In the genomic region with DNA sequence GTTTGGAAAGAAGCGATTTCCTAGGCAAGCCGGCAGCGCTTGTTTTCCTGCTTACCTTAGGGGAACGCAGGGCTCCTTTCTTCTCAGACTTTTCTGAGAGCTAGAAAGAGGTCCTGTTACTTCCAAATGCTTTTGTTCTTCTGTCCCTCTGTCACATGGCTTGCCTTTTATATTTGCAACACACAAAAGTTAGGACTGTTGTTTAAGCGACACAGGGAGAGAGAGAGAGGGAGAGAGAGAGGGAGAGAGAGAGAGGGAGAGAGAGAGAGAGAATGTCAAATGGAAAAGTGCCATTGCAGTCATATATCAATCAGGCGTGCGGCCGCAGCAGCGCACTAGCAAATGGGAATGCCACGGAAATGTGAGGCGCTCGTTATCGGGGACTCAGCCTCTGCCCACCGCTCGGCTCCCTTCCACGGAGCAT, we compare ENCODE assay signal across 9 cellular contexts. TPM values are rescaled to one million over a fixed set of nuclear protein-coding genes. Genes with fewer than 3 reads are reported as not detected.
DNase-seq lines count a peak whose midpoint lies in the region; ATAC-seq and TF ChIP-seq lines count a peak whose summit lies in the region.
"Had no signal": no experiment of that assay in that cellular context is flagged by ENCODE, and none has a peak within 500 bp of the region (broad histone marks: within the 10 kb centered on the region; RNA-seq: fewer than 3 reads in every experiment).

A gene with protein sequence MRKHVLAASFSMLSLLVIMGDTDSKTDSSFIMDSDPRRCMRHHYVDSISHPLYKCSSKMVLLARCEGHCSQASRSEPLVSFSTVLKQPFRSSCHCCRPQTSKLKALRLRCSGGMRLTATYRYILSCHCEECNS (minus strand): TSS at position 142 of the 424 bp plus-strand sequence. CDS start 14,745 bp downstream, outside the sequence.

- DNase-seq in T-helper 2 cell treated with Interferon-gamma antibody and Interleukin-4, amounts not matched to agents 5 μg/mL and 100 μg/mL, for 36 hours (ENCODE audit: low spot score), result no peak
- DNase-seq in T-helper 2 cell (no peak), mammary epithelial cell (no peak), left lobe of liver (ENCODE audit: low spot score) (no peak), superior temporal gyrus (ENCODE audit: extremely low spot score) (peak; percentile 67), NCI-H1105 (lab: John Stamatoyannopoulos, UW) (no peak), OCI-M2 (lab: John Stamatoyannopoulos, UW; ENCODE audit: unreplicated experiment) (no peak)
- DNase-seq in stimulated activated naive CD4-positive, alpha-beta T cell treated with Interleukin-2 at 50 U/mL for 16 hours (lab: John Stamatoyannopoulos, UW), result no peak

- ATAC-seq in left lobe of liver, result peak; percentile 16

- in situ Hi-C loops in mammary epithelial cell (cut with MboI; ENCODE audit: low sequenced_read_pairs in 2 of 2), result loop anchor here in 1 of 2 donors (25.0 kb wide), 1 partner anchor 1214 kb away; no protein-coding TSS in a partner anchor

- intact Hi-C loops in mammary epithelial cell (cut with micrococcal nuclease), result loop anchor here (5.0 kb wide), 1 partner anchor 39 kb away; no protein-coding TSS in a partner anchor

- H3K4me1 Mint-ChIP-seq in T-helper 2 cell treated with Interferon-gamma antibody and Interleukin-4, amounts not matched to agents 5 μg/mL and 100 μg/mL, for 36 hours (ENCODE audit: low read depth), result peaks cover 4% of the 10 kb centered on the region

- peak within 1 kb of the TSS; percentile 61 for H3K4me2 ChIP-seq in mammary epithelial cell (ENCODE audit: insufficient read depth, low read depth, low read length)
- H3K4me2 ChIP-seq: BLaER1 treated with 17β-estradiol and CSF1 and Interleukin-3, amounts not matched to agents 10 nM and 100 nM had no signal

- H3K4me3 ChIP-seq in mammary epithelial cell (replicated peaks in 1 of 3; ENCODE audit: insufficient read depth in 1 of 3, low read depth in 2 of 3, low read length in 3 of 3), result peak within 1 kb of the TSS in 2 of 3 experiments; percentile 8 to 17
- H3K4me3 ChIP-seq: BLaER1 treated with 17β-estradiol and CSF1 and Interleukin-3, amounts not matched to agents 10 nM and 100 nM had no signal

- no TSS peak for BruUV-seq in mammary epithelial cell (replicated peaks; lab: Mats Ljungman, UMichigan)

- no peaks in the 10 kb centered on the region for H3K9me3 ChIP-seq in mammary epithelial cell (replicated peaks; ENCODE audit: insufficient read depth, low read length)
- H3K9me3 ChIP-seq: BLaER1 treated with 17β-estradiol and CSF1 and Interleukin-3, amounts not matched to agents 10 nM and 100 nM had no signal

- CTCF ChIA-PET in mammary epithelial cell (lab: Charles Lee; ENCODE audit: low non-redundant PET), result no interaction called here

- H3K27ac Mint-ChIP-seq in T-helper 2 cell treated with Interferon-gamma antibody and Interleukin-4, amounts not matched to agents 5 μg/mL and 100 μg/mL, for 36 hours, result no peak within 1 kb of the TSS

- no peaks in the 10 kb centered on the region for H3K36me3 Mint-ChIP-seq in T-helper 2 cell treated with Interferon-gamma antibody and Interleukin-4, amounts not matched to agents 5 μg/mL and 100 μg/mL, for 36 hours (ENCODE audit: low read depth)

- TF ChIP-seq CTCF in mammary epithelial cell (conservative IDR thresholded peaks at IDR 0.05 in 1 of 2, IDR thresholded peaks at IDR 0.05 in 1 of 2; ENCODE audit: extremely low read depth in 1 of 2, insufficient read depth in 1 of 2, low read depth in 1 of 2, low read length in 2 of 2), result no peak

- H3K27me3 ChIP-seq in mammary epithelial cell (ENCODE audit: insufficient read depth, low read length), result no peaks in the 10 kb centered on the region

- H3K9me3 Mint-ChIP-seq in T-helper 2 cell treated with Interferon-gamma antibody and Interleukin-4, amounts not matched to agents 5 μg/mL and 100 μg/mL, for 36 hours, result no peaks in the 10 kb centered on the region

- no peaks in the 10 kb centered on the region for H4K20me1 ChIP-seq in mammary epithelial cell (ENCODE audit: insufficient read depth, low read length)
- H4K20me1 ChIP-seq: BLaER1 treated with 17β-estradiol and CSF1 and Interleukin-3, amounts not matched to agents 10 nM and 100 nM had no signal

- H3K4me3 Mint-ChIP-seq in T-helper 2 cell treated with Interferon-gamma antibody and Interleukin-4, amounts not matched to agents 5 μg/mL and 100 μg/mL, for 36 hours, result peak within 1 kb of the TSS; percentile 64

- dilution Hi-C loops in mammary epithelial cell (cut with HindIII; ENCODE audit: low sequenced_read_pairs), result loop anchor here (25.0 kb wide), 1 partner anchor 414 kb away; no protein-coding TSS in a partner anchor

- H3K4me1 ChIP-seq in mammary epithelial cell (ENCODE audit: insufficient read depth, low read length), result peaks cover 16% of the 10 kb centered on the region

- peaks cover 33% of the 10 kb centered on the region for H3K27me3 Mint-ChIP-seq in T-helper 2 cell treated with Interferon-gamma antibody and Interleukin-4, amounts not matched to agents 5 μg/mL and 100 μg/mL, for 36 hours (ENCODE audit: low read depth)

- H3K36me3 ChIP-seq in mammary epithelial cell (ENCODE audit: insufficient read depth, low read length), result no peaks in the 10 kb centered on the region
- H3K36me3 ChIP-seq: BLaER1 treated with 17β-estradiol and CSF1 and Interleukin-3, amounts not matched to agents 10 nM and 100 nM had no signal

- H2AFZ ChIP-seq in mammary epithelial cell (ENCODE audit: low read depth, low read length), result peak within 1 kb of the TSS; percentile 65

- H3K9ac ChIP-seq in mammary epithelial cell (ENCODE audit: insufficient read depth, low read length), result no peak within 1 kb of the TSS
- H3K9ac ChIP-seq: BLaER1 treated with 17β-estradiol and CSF1 and Interleukin-3, amounts not matched to agents 10 nM and 100 nM had no signal

- WGBS in mammary epithelial cell (ENCODE audit: low coverage, missing lambda C conversion rate), result 14% methylated on average over 12 of the region's 16 CpGs

- no peak within 1 kb of the TSS for H3K27ac ChIP-seq in mammary epithelial cell (ENCODE audit: insufficient read depth, low read depth, low read length)
- H3K27ac ChIP-seq: BLaER1 treated with 17β-estradiol and CSF1 and Interleukin-3, amounts not matched to agents 10 nM and 100 nM had no signal

- H3K79me2 ChIP-seq in mammary epithelial cell (ENCODE audit: insufficient read depth, low read length), result no peaks in the 10 kb centered on the region

RNA-seq across cellular contexts. Expression of the gene that starts here (rescaled TPM):
- total RNA-seq in mammary epithelial cell (under 1 TPM in 1 of 2 donors, not detected in 1; 0.17 TPM), left lobe of liver (not detected)
- polyA plus RNA-seq in mammary epithelial cell, result 0.02 TPM
- not detected for polyA minus RNA-seq in mammary epithelial cell

Comparison
In these comparisons a context has a peak if more than half of its experiments do, and no peak if none do; other contexts are left out.
1. Peak in ATAC-seq in left lobe of liver; RNA of the gene not detected or under 1 TPM.